In genomic region chrX:26914232-26914631, GRCh38 we compare ENCODE assay signal across 21 cellular contexts.
DNase-seq lines count a peak whose midpoint lies in the region; FAIRE-seq and TF ChIP-seq lines count a peak whose summit lies in the region.
"Had no signal": no experiment of that assay in that cellular context is flagged by ENCODE, and none has a peak within 500 bp of the region (broad histone marks: within the 10 kb centered on the region; RNA-seq: fewer than 3 reads in every experiment).

No MANE protein-coding gene starts in this region.

- no peak for FAIRE-seq in bronchial epithelial cell (lab: Jason Lieb, UNC)
- FAIRE-seq: G401.6, GM12892 had no signal

- H3K36me3 ChIP-seq in bronchial epithelial cell (ENCODE audit: control insufficient read depth, insufficient read depth, low read length): no peaks in the 10 kb centered on the region
- H3K36me3 ChIP-seq: HAP-1 had no signal

- TF ChIP-seq CTCF in bronchial epithelial cell (IDR thresholded peaks at IDR 0.05; ENCODE audit: insufficient read depth, low read length, severe bottlenecking): no peak

- DNase-seq in NCI-H748 (lab: John Stamatoyannopoulos, UW; ENCODE audit: unreplicated experiment) (peak; percentile 52), NCI-H748 treated with DMSO at 0.1 percent for 48 hours (lab: John Stamatoyannopoulos, UW) (no peak), bronchial epithelial cell (ENCODE audit: low read depth) (peak; percentile 15), fibroblast of gingiva (ENCODE audit: low read depth) (peak; percentile 1), NCI-H1930 (lab: John Stamatoyannopoulos, UW) (no peak), GM19240 (ENCODE audit: insufficient read length, low spot score) (no peak)
- no peak for DNase-seq in activated naive CD4-positive, alpha-beta T cell treated with anti-CD3 and anti-CD28 coated beads, Interleukin-2, amount 50 U/mL, for 16 hours
- DNase-seq: 8988T; AML-193; C1 segment of cervical spinal cord; CD8-positive, alpha-beta T cell; NCI-H187; NCI-H2107; PC-9; RPMI8226; SHP77 treated with DMSO at 0.1 percent for 48 hours had no signal

- H3K27me3 ChIP-seq in bronchial epithelial cell (ENCODE audit: control insufficient read depth, insufficient read depth, low read length): no peaks in the 10 kb centered on the region

- no peak overlapping the region for H3K4me3 ChIP-seq in bronchial epithelial cell (ENCODE audit: low read depth, low read length)
- H3K4me3 ChIP-seq: GM23338, HAP-1, PC-9, SK-N-MC had no signal

Comparison
In these comparisons a context has a peak if more than half of its experiments do, and no peak if none do; other contexts are left out.
1. DNase-seq: peak in NCI-H748 (single experiment), bronchial epithelial cell (single experiment) and fibroblast of gingiva (single experiment); none in NCI-H748 treated with DMSO at 0.1 percent for 48 hours (single experiment), NCI-H1930 (0 of 2), activated naive CD4-positive, alpha-beta T cell treated with anti-CD3 and anti-CD28 coated beads, Interleukin-2, amount 50 U/mL, for 16 hours (single experiment) and GM19240 (single experiment).